2 cellular contexts compared by ENCODE assay signal in the genomic region with DNA sequence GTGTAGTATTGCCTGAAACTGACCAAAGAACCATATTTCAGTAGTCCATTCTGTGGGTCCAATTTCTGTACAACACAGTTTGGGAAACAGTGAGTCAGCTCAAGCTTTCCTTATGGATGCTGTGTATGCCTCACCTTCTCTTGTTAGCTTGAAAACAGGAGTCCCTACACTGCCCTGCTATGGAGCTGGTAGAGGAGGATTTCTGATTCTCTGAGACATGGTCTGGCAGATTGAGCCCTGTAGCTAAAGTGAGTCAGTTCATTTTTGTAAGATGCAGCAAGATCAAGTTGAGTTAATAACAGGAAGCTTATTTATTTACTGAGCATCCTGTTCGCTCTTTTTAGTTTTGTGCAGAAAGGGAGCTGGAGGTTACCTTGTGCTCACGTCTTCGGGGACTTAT.
TF ChIP-seq lines count a peak whose summit lies in the region.

No MANE protein-coding gene starts in this region.

TF ChIP-seq in IMR-90, 13 proteins besides CTCF, POLR2A, EP300 and RAD21:
- TF ChIP-seq FOS (IDR thresholded peaks at IDR 0.05; ENCODE audit: low read depth, low read length): no peak
- TF ChIP-seq RCOR1 (IDR thresholded peaks at IDR 0.05; ENCODE audit: insufficient replicate concordance, low read length): no peak
- no peak for TF ChIP-seq BHLHE40 (IDR thresholded peaks at IDR 0.05; ENCODE audit: low read depth, low read length)
- TF ChIP-seq RFX5 (IDR thresholded peaks at IDR 0.05; ENCODE audit: low read depth, low read length): no peak

TF ChIP-seq in endothelial cell of umbilical vein, 7 proteins besides CTCF, POLR2A, EP300 and RAD21:
- no peak for TF ChIP-seq POLR2AphosphoS5 (IDR thresholded peaks at IDR 0.05; ENCODE audit: insufficient read depth, low read depth, low read length)
- TF ChIP-seq FOS (IDR thresholded peaks at IDR 0.05; ENCODE audit: borderline replicate concordance, insufficient read depth, low read length): no peak
- TF ChIP-seq, protein P1, sequence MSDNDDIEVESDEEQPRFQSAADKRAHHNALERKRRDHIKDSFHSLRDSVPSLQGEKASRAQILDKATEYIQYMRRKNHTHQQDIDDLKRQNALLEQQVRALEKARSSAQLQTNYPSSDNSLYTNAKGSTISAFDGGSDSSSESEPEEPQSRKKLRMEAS (IDR thresholded peaks at IDR 0.05; ENCODE audit: insufficient read depth, insufficient read length): no peak
- no peak for TF ChIP-seq MYC (IDR thresholded peaks at IDR 0.05; ENCODE audit: low read depth, low read length)
- TF ChIP-seq GATA2 (IDR thresholded peaks at IDR 0.05; ENCODE audit: insufficient read depth, insufficient read length, low read depth, low read length): no peak
- no peak for TF ChIP-seq JUN (IDR thresholded peaks at IDR 0.05; ENCODE audit: borderline replicate concordance, insufficient read depth, insufficient read length, low read depth)
- TF ChIP-seq EZH2 (IDR thresholded peaks at IDR 0.05; ENCODE audit: borderline replicate concordance, low read depth, low read length, severe bottlenecking): no peak
TF ChIP-seq in endothelial cell of umbilical vein: peak in this region for 0.
